In genomic region chr2:25256486-25256875, GRCh38 we compare ENCODE assay signal across 1 cellular context.
A peak's percentile ranks its signal among the peaks of the same experiment; 100 is the strongest.
TF ChIP-seq lines count a peak whose summit lies in the region.

No MANE protein-coding gene starts in this region.

TF ChIP-seq in K562, 482 proteins besides CTCF, POLR2A, EP300 and RAD21 (continued from another document and continues in another):
- TF ChIP-seq GATA2 (CRISPR knock-in tag; IDR thresholded peaks at IDR 0.05) (0 out of 2 replicates have a peak, but pooled peaks have one; percentile 47), FOSL1 (tag; conservative IDR thresholded peaks at IDR 0.05) (0 out of 2 replicates have a peak, but pooled peaks have one; percentile 35), KLF16 (IDR thresholded peaks at IDR 0.05) (peak; percentile 88), TRIM24 (IDR thresholded peaks at IDR 0.05) (peak; percentile 87 to 94), ETV6 (IDR thresholded peaks at IDR 0.05; ENCODE audit: borderline replicate concordance in 1 of 2, low read depth in 2 of 2, low read length in 1 of 2) (no peak), ETV6 (CRISPR knock-in tag; IDR thresholded peaks at IDR 0.05; ENCODE audit: borderline replicate concordance) (no peak), THRB (CRISPR knock-in tag; conservative IDR thresholded peaks at IDR 0.05) (peak; percentile 76; the same call in 1 of the 2 replicates), SMARCE1 (IDR thresholded peaks at IDR 0.05) (peak; percentile 94), ELF4 (CRISPR knock-in tag; IDR thresholded peaks at IDR 0.05) (peak; percentile 98), MEIS2 (IDR thresholded peaks at IDR 0.05; ENCODE audit: partially characterized antibody) (peak; percentile 23), ZBTB2 (IDR thresholded peaks at IDR 0.05) (peak; percentile 38; the same call in 1 of the 2 replicates), PPARD (CRISPR knock-in tag; IDR thresholded peaks at IDR 0.05) (no peak), SNIP1 (IDR thresholded peaks at IDR 0.05; ENCODE audit: low read depth) (no peak), CREBBP (IDR thresholded peaks at IDR 0.05; ENCODE audit: low read depth, low read length) (no peak), PREB (CRISPR knock-in tag; IDR thresholded peaks at IDR 0.05) (no peak), KDM1A (IDR thresholded peaks at IDR 0.05) (peak; percentile 86 to 89), ZNF277 (CRISPR knock-in tag; IDR thresholded peaks at IDR 0.05; ENCODE audit: borderline replicate concordance) (no peak), CBFA2T2 (conservative IDR thresholded peaks at IDR 0.05) (peak; percentile 97), NFE2L1 (tag; IDR thresholded peaks at IDR 0.05; ENCODE audit: borderline replicate concordance, low read depth) (no peak), SMARCB1 (IDR thresholded peaks at IDR 0.05; ENCODE audit: insufficient read length, low read depth) (no peak), OTX1 (CRISPR knock-in tag; IDR thresholded peaks at IDR 0.05) (peak; percentile 94), SMAD4 (CRISPR knock-in tag; conservative IDR thresholded peaks at IDR 0.05) (peak; percentile 53), MYNN (IDR thresholded peaks at IDR 0.05) (no peak), MYNN (CRISPR knock-in tag; IDR thresholded peaks at IDR 0.05) (no peak), NCOA1 (IDR thresholded peaks at IDR 0.05; ENCODE audit: low read depth) (peak; percentile 58; the same call in 1 of the 2 replicates), PHB2 (IDR thresholded peaks at IDR 0.05; ENCODE audit: low read depth) (peak; percentile 95), SMAD3 (CRISPR knock-in tag; conservative IDR thresholded peaks at IDR 0.05) (0 out of 2 replicates have a peak, but pooled peaks have one; percentile 31), MGA (IDR thresholded peaks at IDR 0.05) (no peak), HMGN3 (IDR thresholded peaks at IDR 0.05; ENCODE audit: borderline replicate concordance, extremely low read depth, insufficient read length, low read depth, low read length) (no peak), PYGO2 (tag; IDR thresholded peaks at IDR 0.05) (peak; percentile 70; the same call in 1 of the 2 replicates), RCOR1 (IDR thresholded peaks at IDR 0.05; ENCODE audit: borderline replicate concordance in 1 of 2, low read depth in 2 of 2, low read length in 2 of 2) (peak in 1 of 2 experiments; percentile 56; a peak in 1 of 4 replicates), ZNF639 (CRISPR knock-in tag; conservative IDR thresholded peaks at IDR 0.05 in 1 of 2, IDR thresholded peaks at IDR 0.05 in 1 of 2) (no peak), ARID4B (CRISPR knock-in tag; IDR thresholded peaks at IDR 0.05) (no peak), SRSF3 (IDR thresholded peaks at IDR 0.05; ENCODE audit: insufficient read depth, low read length) (no peak), ZNF184 (CRISPR knock-in tag; IDR thresholded peaks at IDR 0.05) (peak; percentile 63; the same call in 1 of the 2 replicates), SAP30 (IDR thresholded peaks at IDR 0.05; ENCODE audit: borderline replicate concordance, insufficient read depth, low read depth, low read length, poor library complexity, severe bottlenecking) (no peak)
